In genomic region chr1:202192770-202193613, GRCh38 we compare ENCODE assay signal across 8 cellular contexts. TPM values are rescaled to one million over a fixed set of nuclear protein-coding genes. Genes with fewer than 3 reads are reported as not detected.
DNase-seq lines count a peak whose midpoint lies in the region; ATAC-seq and TF ChIP-seq lines count a peak whose summit lies in the region.

No MANE protein-coding gene starts in this region.

- no peak overlapping the region for H3K27ac Mint-ChIP-seq in activated naive CD8-positive, alpha-beta T cell

- H3K27ac ChIP-seq in SK-N-SH (ENCODE audit: low read depth in 2 of 2, low read length in 1 of 2) (no peak overlapping the region), left ventricle myocardium inferior (replicated peaks) (no peak overlapping the region)

- H3K9me3 ChIP-seq in SK-N-SH (no peaks in the 10 kb centered on the region), left ventricle myocardium inferior (replicated peaks) (no peaks in the 10 kb centered on the region)

- WGBS in SK-N-SH (ENCODE audit: low lambda C conversion rate), result 39% methylated on average over 10 of the region's 18 CpGs

- TF ChIP-seq RAD21 in SK-N-SH (IDR thresholded peaks at IDR 0.05; ENCODE audit: low read length), result peak; percentile 84

- no peaks in the 10 kb centered on the region for H3K36me3 Mint-ChIP-seq in activated naive CD8-positive, alpha-beta T cell

- H3K4me1 Mint-ChIP-seq in activated naive CD8-positive, alpha-beta T cell (ENCODE audit: low read depth), result peaks cover 6% of the 10 kb centered on the region

- peak overlapping the region; percentile 20 for H3K4me3 Mint-ChIP-seq in activated naive CD8-positive, alpha-beta T cell

- H3K4me3 ChIP-seq in SK-N-SH (ENCODE audit: low read depth in 2 of 2, low read length in 1 of 2), result no peak overlapping the region
- peak overlapping the region; percentile 54 for H3K4me3 ChIP-seq in left ventricle myocardium inferior

- no peak overlapping the region for H3K9ac ChIP-seq in SK-N-SH

- TF ChIP-seq EP300 in SK-N-SH (IDR thresholded peaks at IDR 0.05; ENCODE audit: borderline replicate concordance in 1 of 2, low read depth in 1 of 2, low read length in 1 of 2), result no peak

- H2AFZ ChIP-seq in SK-N-SH (ENCODE audit: low read depth), result 0 out of 2 replicates have a peak overlapping the region, but pooled peaks have one; percentile 35

- no peaks in the 10 kb centered on the region for H3F3A ChIP-seq in SK-N-SH (replicated peaks; ENCODE audit: insufficient read depth)

- no peaks in the 10 kb centered on the region for H3K9me2 ChIP-seq in SK-N-SH

- POLR2A ChIA-PET in SK-N-SH (lab: Yijun Ruan, JAX), result interaction anchor here (0.6 to 0.9 kb wide), 4 partner anchors 19 to 164 kb away, joined by 3 to 7 read pairs (median 4); partner anchors contain the start of gene UBE2T

- DNase-seq in DMS53 (lab: John Stamatoyannopoulos, UW) (peak; percentile 80), SK-N-SH (peak; percentile 89), left ventricle myocardium inferior (peak; percentile 50), sciatic nerve (ENCODE audit: low spot score) (no peak)

- intact Hi-C loops in left ventricle myocardium inferior (cut with micrococcal nuclease), result no loop called here
- intact Hi-C loops in sciatic nerve (cut with DNase I), result no loop called here

- H3K27me3 Mint-ChIP-seq in activated naive CD8-positive, alpha-beta T cell, result peaks cover 5% of the 10 kb centered on the region

- peak; percentile 83 for TF ChIP-seq CTCF in SK-N-SH (IDR thresholded peaks at IDR 0.05)
- peak; percentile 89 for TF ChIP-seq CTCF in left ventricle myocardium inferior (IDR thresholded peaks at IDR 0.05; ENCODE audit: borderline replicate concordance)

- H3K79me2 ChIP-seq in SK-N-SH (ENCODE audit: insufficient read depth), result no peaks in the 10 kb centered on the region

- H3K4me2 ChIP-seq in SK-N-SH, result peak overlapping the region; percentile 52; the same call in 1 of the 2 replicates

- ATAC-seq in HG03432 (IDR thresholded peaks at IDR 0.05; ENCODE audit: unreplicated experiment), result peak; percentile 50
- ATAC-seq in sciatic nerve, result peak; percentile 73
- no peak for ATAC-seq in HG03439 (IDR thresholded peaks at IDR 0.05; ENCODE audit: unreplicated experiment)
- ATAC-seq in GM19351 (IDR thresholded peaks at IDR 0.05; ENCODE audit: unreplicated experiment), result no peak

- H3K27me3 ChIP-seq in SK-N-SH (ENCODE audit: insufficient read depth), result peaks cover 28% of the 10 kb centered on the region
- H3K27me3 ChIP-seq in left ventricle myocardium inferior (ENCODE audit: low read depth), result peaks cover 47% of the 10 kb centered on the region

- H4K20me1 ChIP-seq in SK-N-SH (ENCODE audit: insufficient read depth), result no peaks in the 10 kb centered on the region

- H3K9me3 Mint-ChIP-seq in activated naive CD8-positive, alpha-beta T cell (ENCODE audit: low read depth), result no peaks in the 10 kb centered on the region

- H3K4me1 ChIP-seq in SK-N-SH (ENCODE audit: control insufficient read depth in 1 of 2, insufficient read depth in 2 of 2, low read depth in 1 of 2, low read length in 1 of 2), result peaks cover 0 to 10% of the 10 kb centered on the region in 2 experiments; a peak in 1 of 4 replicates
- H3K4me1 ChIP-seq in left ventricle myocardium inferior, result peaks cover 16% of the 10 kb centered on the region

- CTCF ChIA-PET in SK-N-SH (lab: Yijun Ruan, JAX), result interaction anchor here (0.6 to 6.1 kb wide), 50 partner anchors 8 to 546 kb away, joined by 3 to 161 read pairs (median 5); no protein-coding TSS in a partner anchor

- H3K36me3 ChIP-seq in SK-N-SH (replicated peaks in 1 of 2; ENCODE audit: control insufficient read depth in 1 of 2, insufficient read depth in 2 of 2, low read length in 1 of 2), result no peaks in the 10 kb centered on the region
- no peaks in the 10 kb centered on the region for H3K36me3 ChIP-seq in left ventricle myocardium inferior

TF ChIP-seq in SK-N-SH, 30 proteins besides CTCF, POLR2A, EP300 and RAD21:
- TF ChIP-seq NFIC (IDR thresholded peaks at IDR 0.05; ENCODE audit: borderline replicate concordance) (no peak), SMC3 (IDR thresholded peaks at IDR 0.05; ENCODE audit: low read depth, low read length) (peak; percentile 87)
TF ChIP-seq in SK-N-SH: peak in this region for 1.

RNA-seq across cellular contexts. Expression of gene LGR6, which starts 0.6 kb away (rescaled TPM):
- polyA plus RNA-seq in SK-N-SH (2012; rRNA removed), result 0.03 TPM in 1 of 2 replicates, not detected in the other
- polyA plus RNA-seq in SK-N-SH (2012; cell fraction: cytosol; rRNA removed), result 0.03 TPM in 1 of 2 replicates, not detected in the other
- polyA plus RNA-seq in SK-N-SH (2012; cell fraction: nucleus; rRNA removed), result 0.06 TPM in 1 of 2 replicates, not detected in the other
- total RNA-seq in left ventricle myocardium inferior (0.60 TPM), sciatic nerve (0.53 TPM)

RNA-seq across cellular contexts. Expression of gene PTPN7, which starts 32.6 kb away (rescaled TPM):
- polyA plus RNA-seq in SK-N-SH (2012; rRNA removed), result not detected in 2 replicates
- 0.01 TPM in 1 of 2 replicates, not detected in the other for polyA plus RNA-seq in SK-N-SH (2012; cell fraction: cytosol; rRNA removed)
- polyA plus RNA-seq in SK-N-SH (2012; cell fraction: nucleus; rRNA removed), result not detected in 2 replicates
- total RNA-seq in left ventricle myocardium inferior, result 0.44 TPM
- total RNA-seq in sciatic nerve, result 2.5 TPM

RNA-seq across cellular contexts. Expression of gene ARL8A, which starts 48.5 kb away (rescaled TPM):
- 62.0 and 66.9 TPM in 2 replicates for polyA plus RNA-seq in SK-N-SH (2012; rRNA removed)
- 47.7 and 57.8 TPM in 2 replicates for polyA plus RNA-seq in SK-N-SH (2012; cell fraction: cytosol; rRNA removed)
- 77.1 and 78.7 TPM in 2 replicates for polyA plus RNA-seq in SK-N-SH (2012; cell fraction: nucleus; rRNA removed)
- total RNA-seq in left ventricle myocardium inferior (64.7 TPM), sciatic nerve (112 TPM)

Comparison
In these comparisons a context has a peak if more than half of its experiments do, and no peak if none do; other contexts are left out.
1. ATAC-seq: peak in HG03432 (single experiment) and sciatic nerve (single experiment); none in HG03439 (single experiment) and GM19351 (single experiment).